In the genomic region with DNA sequence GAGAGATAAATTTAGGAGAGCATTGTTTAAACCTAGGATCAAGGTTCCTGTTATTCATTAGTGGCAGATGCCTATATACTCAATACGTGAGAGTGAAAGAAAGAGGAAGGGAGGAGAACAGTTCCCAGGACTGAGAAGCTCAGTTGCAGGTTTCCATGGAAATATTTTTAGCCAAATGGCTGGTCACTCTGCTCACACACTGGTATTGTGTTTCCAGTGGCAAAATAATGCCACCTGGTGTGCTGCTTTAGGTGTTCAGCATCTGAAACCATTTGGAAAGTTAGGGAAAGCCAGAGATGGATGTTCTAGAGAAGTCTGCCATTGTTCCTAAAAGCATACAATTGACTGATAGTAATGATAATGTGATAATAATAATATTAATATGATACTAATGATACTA, we compare ENCODE assay signal across 23 cellular contexts.
"Had no signal": no experiment of that assay in that cellular context is flagged by ENCODE, and none has a peak within 500 bp of the region (broad histone marks: within the 10 kb centered on the region; RNA-seq: fewer than 3 reads in every experiment).

No MANE protein-coding gene starts in this region.

- ATAC-seq: heart right ventricle; left cardiac atrium; left lung; naive thymus-derived CD4-positive, alpha-beta T cell; natural killer cell treated with Interleukin-12 subunit alpha and Interleukin-12 subunit beta and Interleukin-15 and Interleukin-18, amount 100 ng/mL, for 72 hours; right cardiac atrium; sciatic nerve; stimulated activated effector memory CD8-positive, alpha-beta T cell treated with anti-CD3 and anti-CD28 coated beads, Interleukin-12 subunit alpha, Interleukin-12 subunit beta, amount 100 ng/mL, for 72 hours; upper lobe of right lung had no signal

- H3K4me1 ChIP-seq: heart right ventricle, left lung, suprapubic skin, tibial artery, upper lobe of right lung had no signal

- H3K4me2 ChIP-seq: hepatocyte had no signal

- H3K4me3 ChIP-seq: heart right ventricle, hepatocyte, left lung, lung, ovary, skin epidermis, suprapubic skin, thoracic aorta, tibial artery, upper lobe of right lung had no signal

- H3K27me3 ChIP-seq: heart right ventricle, hepatocyte, left lung, ovary, suprapubic skin, tibial artery, upper lobe of right lung had no signal

- H3K27ac ChIP-seq: heart right ventricle, hepatocyte, left lung, ovary, skin epidermis, suprapubic skin, thoracic aorta, tibial artery, upper lobe of right lung had no signal

- H3K9me3 ChIP-seq: heart right ventricle, left lung, ovary, suprapubic skin, thoracic aorta, tibial artery, upper lobe of right lung had no signal

- DNase-seq: heart right ventricle; islet precursor cell; kidney glomerular epithelial cell; left cardiac atrium; left lung; mesendoderm; naive thymus-derived CD4-positive, alpha-beta T cell; ovary; retina; right cardiac atrium; stimulated activated CD4-positive, alpha-beta T cell treated with anti-CD3 and anti-CD28 coated beads, Interleukin-4, amount 100 ng/mL, for 24 hours; stimulated activated naive CD4-positive, alpha-beta T cell; tibial artery; trophoblast cell; upper lobe of right lung had no signal

- H2AFZ ChIP-seq: hepatocyte had no signal

- H3K36me3 ChIP-seq: heart right ventricle, left lung, ovary, suprapubic skin, thoracic aorta, tibial artery, upper lobe of right lung had no signal

- H3K79me2 ChIP-seq: hepatocyte had no signal
